Comparison of ENCODE assay signal across 8 cellular contexts in the genomic region with DNA sequence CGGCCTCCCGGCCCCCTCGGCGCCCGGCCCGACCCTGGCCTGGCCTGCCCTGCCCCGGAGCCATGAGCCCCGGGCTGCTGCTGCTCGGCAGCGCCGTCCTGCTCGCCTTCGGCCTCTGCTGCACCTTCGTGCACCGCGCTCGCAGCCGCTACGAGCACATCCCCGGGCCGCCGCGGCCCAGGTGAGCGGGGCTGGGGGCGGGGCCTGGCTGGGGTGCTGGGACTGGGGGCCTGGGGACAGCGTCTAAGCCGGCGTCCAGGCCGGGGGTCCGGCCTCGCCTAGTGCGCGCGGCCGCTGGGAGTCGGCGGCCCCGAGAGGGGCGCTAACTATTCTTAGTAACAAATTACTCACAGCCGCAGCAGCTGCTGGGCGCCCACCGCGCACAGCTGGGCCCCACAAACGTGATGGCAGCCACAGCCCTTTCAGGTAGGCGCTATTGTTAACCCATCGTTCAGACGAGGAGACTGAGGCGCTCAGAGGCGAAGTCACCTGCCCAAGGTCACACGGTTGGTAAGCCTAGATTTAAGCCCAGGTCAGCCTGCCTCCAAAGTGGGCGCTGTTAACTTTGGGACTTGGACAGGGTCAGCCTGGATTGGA.
DNase-seq lines count a peak whose midpoint lies in the region; ATAC-seq and TF ChIP-seq lines count a peak whose summit lies in the region.

No MANE protein-coding gene starts in this region.

- TF ChIP-seq CTCF in C4-2B (conservative IDR thresholded peaks at IDR 0.05) = no peak

- H3K27me3 ChIP-seq in HUES6 (ENCODE audit: control insufficient read depth, insufficient read depth, low read length) = peaks cover 9% of the 10 kb centered on the region; the same call in 1 of the 2 replicates
- no peaks in the 10 kb centered on the region for H3K27me3 ChIP-seq in endocrine pancreas (ENCODE audit: control insufficient read depth, insufficient read depth, low read length)
- H3K27me3 ChIP-seq in rectal smooth muscle tissue (ENCODE audit: control insufficient read depth, insufficient read depth, low read length) = no peaks in the 10 kb centered on the region

- DNase-seq in stimulated activated CD4-positive, alpha-beta T cell treated with anti-CD3 and anti-CD28 coated beads, Interleukin-4, amount 100 ng/mL, for 1 hour = no peak
- DNase-seq in activated CD4-positive, alpha-beta T cell treated with anti-CD3 and anti-CD28 coated beads for 48 hours = no peak

- H3K4me3 ChIP-seq in HUES6 (ENCODE audit: low read depth, low read length) (peak overlapping the region; percentile 75), endocrine pancreas (ENCODE audit: control insufficient read depth, insufficient read depth, low read length) (no peak overlapping the region), rectal smooth muscle tissue (ENCODE audit: low read length) (peak overlapping the region; percentile 67)

- H3K36me3 ChIP-seq in HUES6 (ENCODE audit: control insufficient read depth, insufficient read depth, low read length) (no peaks in the 10 kb centered on the region), endocrine pancreas (ENCODE audit: control insufficient read depth, insufficient read depth, low read length) (no peaks in the 10 kb centered on the region), rectal smooth muscle tissue (ENCODE audit: control insufficient read depth, insufficient read depth, low read length) (no peaks in the 10 kb centered on the region)

- H3K9me3 ChIP-seq in HUES6 (ENCODE audit: control insufficient read depth, insufficient read depth, low read depth, low read length) = no peaks in the 10 kb centered on the region
- H3K9me3 ChIP-seq in endocrine pancreas (ENCODE audit: control insufficient read depth, low read length) = no peaks in the 10 kb centered on the region

- H3K27ac ChIP-seq in C4-2B (peak overlapping the region; percentile 43), HUES6 (ENCODE audit: low read depth, low read length) (no peak overlapping the region), rectal smooth muscle tissue (ENCODE audit: low read depth, low read length) (no peak overlapping the region)

- no peak overlapping the region for H3K9ac ChIP-seq in HUES6 (ENCODE audit: low read length)
- H3K9ac ChIP-seq in endocrine pancreas (ENCODE audit: control insufficient read depth, insufficient read depth, low read length) = peak overlapping the region; percentile 65
- H3K9ac ChIP-seq in rectal smooth muscle tissue (ENCODE audit: low read length) = no peak overlapping the region

- ATAC-seq in GM19438 (IDR thresholded peaks at IDR 0.05; ENCODE audit: low read depth, unreplicated experiment) (peak; percentile 22), HG03097 (IDR thresholded peaks at IDR 0.05; ENCODE audit: low FRiP score, unreplicated experiment) (no peak)

- peaks cover 19% of the 10 kb centered on the region for H3K4me1 ChIP-seq in HUES6 (ENCODE audit: control insufficient read depth, insufficient read depth, low read length)
- H3K4me1 ChIP-seq in endocrine pancreas (ENCODE audit: control insufficient read depth, insufficient read depth, low read length) = no peaks in the 10 kb centered on the region
- peaks cover 7% of the 10 kb centered on the region for H3K4me1 ChIP-seq in rectal smooth muscle tissue (ENCODE audit: control insufficient read depth, insufficient read depth, low read length)
